Comparison of ENCODE assay signal across 21 cellular contexts in genomic region chr11:2272241-2272945, GRCh38. TPM values are rescaled to one million over a fixed set of nuclear protein-coding genes. Genes with fewer than 3 reads are reported as not detected.
DNase-seq lines count a peak whose midpoint lies in the region; ATAC-seq and TF ChIP-seq lines count a peak whose summit lies in the region.
"Had no signal": no experiment of that assay in that cellular context is flagged by ENCODE, and none has a peak within 500 bp of the region (broad histone marks: within the 10 kb centered on the region; RNA-seq: fewer than 3 reads in every experiment).

No MANE protein-coding gene starts in this region.

- H3K27ac Mint-ChIP-seq in Caco-2 (ENCODE audit: unreplicated experiment): no peak overlapping the region
- no peak overlapping the region for H3K27ac Mint-ChIP-seq in T-helper 17 cell
- H3K27ac Mint-ChIP-seq in stimulated activated effector memory CD8-positive, alpha-beta T cell treated with anti-CD3 and anti-CD28 coated beads, Interleukin-12 subunit alpha, Interleukin-12 subunit beta, amount 100 ng/mL, for 72 hours: no peak overlapping the region
- H3K27ac Mint-ChIP-seq: activated CD4-positive, alpha-beta T cell treated with anti-CD3 and anti-CD28 coated beads, Interleukin-2, amount 10 ng/mL, durations not matched to agents 24 days and 14 days had no signal

- CTCF ChIA-PET in Caco-2 (lab: Charles Lee): no interaction called here

- H3K36me3 Mint-ChIP-seq in Caco-2 (ENCODE audit: insufficient read depth, unreplicated experiment) (peaks cover 22% of the 10 kb centered on the region), T-helper 17 cell (ENCODE audit: low read depth) (no peaks in the 10 kb centered on the region)
- peaks cover 6% of the 10 kb centered on the region for H3K36me3 Mint-ChIP-seq in stimulated activated effector memory CD8-positive, alpha-beta T cell treated with anti-CD3 and anti-CD28 coated beads, Interleukin-12 subunit alpha, Interleukin-12 subunit beta, amount 100 ng/mL, for 72 hours

- POLR2A ChIA-PET in Caco-2 (lab: Charles Lee): no interaction called here

- intact Hi-C loops in Caco-2 (cut with micrococcal nuclease; ENCODE audit: unreplicated experiment) (no loop called here), lower leg skin (cut with DNase I; ENCODE audit: low total_unique reads) (no loop called here)

- H3K4me1 Mint-ChIP-seq in Caco-2 (ENCODE audit: low read depth, unreplicated experiment) (peaks cover 10% of the 10 kb centered on the region), T-helper 17 cell (peaks cover 10% of the 10 kb centered on the region)
- H3K4me1 Mint-ChIP-seq in stimulated activated effector memory CD8-positive, alpha-beta T cell treated with anti-CD3 and anti-CD28 coated beads, Interleukin-12 subunit alpha, Interleukin-12 subunit beta, amount 100 ng/mL, for 72 hours: peaks cover 17% of the 10 kb centered on the region

- H3K9me3 Mint-ChIP-seq in Caco-2 (ENCODE audit: unreplicated experiment): no peaks in the 10 kb centered on the region
- no peaks in the 10 kb centered on the region for H3K9me3 Mint-ChIP-seq in stimulated activated effector memory CD8-positive, alpha-beta T cell treated with anti-CD3 and anti-CD28 coated beads, Interleukin-12 subunit alpha, Interleukin-12 subunit beta, amount 100 ng/mL, for 72 hours
- H3K9me3 Mint-ChIP-seq: activated CD4-positive, alpha-beta T cell treated with anti-CD3 and anti-CD28 coated beads, Interleukin-2, amount 10 ng/mL, durations not matched to agents 24 days and 14 days had no signal

- 88 to 91% methylated on average over 20 of the region's 20 CpGs for WGBS in lower leg skin, 2 donors

- no peak for TF ChIP-seq CTCF in Caco-2 (IDR thresholded peaks at IDR 0.05; ENCODE audit: insufficient read depth in 1 of 2, low read depth in 1 of 2, low read length in 1 of 2, severe bottlenecking in 1 of 2, unreplicated experiment in 1 of 2)
- no peak for TF ChIP-seq CTCF in lower leg skin (IDR thresholded peaks at IDR 0.05)

- TF ChIP-seq POLR2A in lower leg skin (IDR thresholded peaks at IDR 0.05): no peak

- H3K27me3 ChIP-seq in Caco-2 (replicated peaks; ENCODE audit: control insufficient read depth, insufficient read depth, low read length): no peaks in the 10 kb centered on the region

- ATAC-seq in T-helper 17 cell (no peak), GM18909 (IDR thresholded peaks at IDR 0.05; ENCODE audit: poor library complexity, unreplicated experiment) (no peak), GM21390 (IDR thresholded peaks at IDR 0.05; ENCODE audit: unreplicated experiment) (no peak)
- no peak for ATAC-seq in stimulated activated effector memory CD8-positive, alpha-beta T cell treated with anti-CD3 and anti-CD28 coated beads, Interleukin-12 subunit alpha, Interleukin-12 subunit beta, amount 100 ng/mL, for 72 hours
- ATAC-seq: heart left ventricle had no signal

- H3K4me3 Mint-ChIP-seq in Caco-2 (ENCODE audit: unreplicated experiment) (peak overlapping the region; percentile 20), T-helper 17 cell (peak overlapping the region; percentile 55)
- H3K4me3 Mint-ChIP-seq in stimulated activated effector memory CD8-positive, alpha-beta T cell treated with anti-CD3 and anti-CD28 coated beads, Interleukin-12 subunit alpha, Interleukin-12 subunit beta, amount 100 ng/mL, for 72 hours: peak overlapping the region; percentile 18

- no peak overlapping the region for H3K4me3 ChIP-seq in Caco-2 (ENCODE audit: low read depth, low read length)
- no peak overlapping the region for H3K4me3 ChIP-seq in lower leg skin (ENCODE audit: low read depth, poor library complexity, severe bottlenecking)
- H3K4me3 ChIP-seq: heart left ventricle, prostate gland, suprapubic skin had no signal

- peaks cover 3% of the 10 kb centered on the region; the same call in 1 of the 2 replicates for H3K36me3 ChIP-seq in Caco-2 (ENCODE audit: control insufficient read depth, insufficient read depth, low read length)
- H3K36me3 ChIP-seq: heart left ventricle, prostate gland, suprapubic skin had no signal

- no peaks in the 10 kb centered on the region for H3K27me3 Mint-ChIP-seq in Caco-2 (ENCODE audit: insufficient read depth, unreplicated experiment)
- H3K27me3 Mint-ChIP-seq in T-helper 17 cell: peaks cover 45% of the 10 kb centered on the region

- H3K4me1 ChIP-seq in Caco-2: peaks cover 27% of the 10 kb centered on the region

- no TSS peak for BruUV-seq in Caco-2 (replicated peaks; lab: Mats Ljungman, UMichigan)

- H3K9me3 ChIP-seq in Caco-2 (no peaks in the 10 kb centered on the region), T-helper 17 cell (ENCODE audit: control insufficient read depth, low read length, poor library complexity, severe bottlenecking) (no peaks in the 10 kb centered on the region)
- H3K9me3 ChIP-seq: heart left ventricle, prostate gland, suprapubic skin had no signal

- DNase-seq in Caco-2: no peak
- DNase-seq in T-helper 17 cell: no peak
- peak; percentile 12 to 61 for DNase-seq in lower leg skin (ENCODE audit: low spot score in 2 of 2)
- peak in 1 of 2 donors; percentile 46 for DNase-seq in stimulated activated effector memory CD8-positive, alpha-beta T cell treated with anti-CD3 and anti-CD28 coated beads, Interleukin-12 subunit alpha, Interleukin-12 subunit beta, amount 100 ng/mL, for 72 hours (ENCODE audit: low spot score in 2 of 2)
- DNase-seq in amniotic stem cell (lab: John Stamatoyannopoulos, UW): no peak
- DNase-seq: activated CD4-positive, alpha-beta T cell treated with anti-CD3 and anti-CD28 coated beads, Interleukin-2, amount 10 ng/mL, durations not matched to agents 24 days and 14 days; activated naive CD4-positive, alpha-beta T cell treated with anti-CD3 and anti-CD28 coated beads, Interleukin-2, amount 50 U/mL, for 16 hours; Calu3; NCI-H1092; NCI-H2081; NCI-H524 treated with DMSO at 0.1 percent for 48 hours; stimulated activated CD4-positive, alpha-beta T cell treated with anti-CD3 and anti-CD28 coated beads, Interleukin-4, amount 100 ng/mL, for 4 hours had no signal

RNA-seq across cellular contexts. Expression of gene ASCL2, which starts 2.0 kb away (rescaled TPM):
- total RNA-seq in Caco-2 (2022) (26.6 and 32.5 TPM in 2 replicates), T-helper 17 cell (under 1 TPM in 1 of 2 donors, not detected in 1; 0.18 TPM), lower leg skin (10 to 100 TPM; 21.9 to 43.6 (median 29.3) TPM)
- total RNA-seq: astrocyte, Calu3, H4, myocyte had no signal

RNA-seq across cellular contexts. Expression of gene C11orf21, which starts 29.3 kb away (rescaled TPM):
- total RNA-seq in Caco-2 (2022): 0.09 and 0.21 TPM in 2 replicates
- 10 to 100 TPM; 50.1 to 89.1 TPM for total RNA-seq in T-helper 17 cell
- 1 to 10 TPM in 1 of 4 donors, under 1 TPM in 3; 0.42 to 1.4 (median 0.65) TPM for total RNA-seq in lower leg skin
- total RNA-seq: astrocyte, Calu3, lung microvascular endothelial cell, myocyte had no signal

RNA-seq across cellular contexts. Expression of gene TSPAN32, which starts 29.4 kb away (rescaled TPM):
- total RNA-seq in Caco-2 (2022): 0.97 and 1.2 TPM in 2 replicates
- total RNA-seq in T-helper 17 cell: 10 to 100 TPM; 65.7 to 93.2 TPM
- 1 to 10 TPM in 2 of 4 donors, under 1 TPM in 2; 0.30 to 2.4 (median 1.5) TPM for total RNA-seq in lower leg skin
- total RNA-seq: astrocyte, Calu3, lung microvascular endothelial cell, myocyte, prostate gland had no signal

Comparison
In these comparisons a context has a peak if more than half of its experiments do, and no peak if none do; other contexts are left out.
1. DNase-seq: peak in lower leg skin (2 of 2); none in Caco-2 (0 of 2), T-helper 17 cell (0 of 3) and amniotic stem cell (single experiment).
2. RNA of gene ASCL2, which starts 2.0 kb away (total RNA-seq): 21.9 to 43.6 TPM in lower leg skin and 26.6 to 32.5 TPM in Caco-2; 0.18 TPM in T-helper 17 cell; every median in the first group is over 10 times any median in the second.
3. RNA of gene C11orf21, which starts 29.3 kb away (total RNA-seq): 50.1 to 89.1 TPM in T-helper 17 cell; 0.42 to 1.4 TPM in lower leg skin and 0.09 to 0.21 TPM in Caco-2; every median in the first group is over 10 times any median in the second.
4. RNA of gene TSPAN32, which starts 29.4 kb away (total RNA-seq): 65.7 to 93.2 TPM in T-helper 17 cell; 0.30 to 2.4 TPM in lower leg skin and 0.97 to 1.2 TPM in Caco-2; every median in the first group is over 10 times any median in the second.
5. Peak in every context shown above with its lines, with median percentiles within 50 percentile points of each other: H3K4me3 Mint-ChIP-seq.